16 cellular contexts compared by ENCODE assay signal in genomic region chr11:67441082-67441683, GRCh38. TPM values are rescaled to one million over a fixed set of nuclear protein-coding genes. Genes with fewer than 3 reads are reported as not detected.
A peak's percentile ranks its signal among the peaks of the same experiment; 100 is the strongest.
DNase-seq lines count a peak whose midpoint lies in the region; ATAC-seq and TF ChIP-seq lines count a peak whose summit lies in the region.
"Had no signal": no experiment of that assay in that cellular context is flagged by ENCODE, and none has a peak within 500 bp of the region (broad histone marks: within the 10 kb centered on the region; RNA-seq: fewer than 3 reads in every experiment).

No MANE protein-coding gene starts in this region.

- intact Hi-C loops in CD4-positive, alpha-beta memory T cell (cut with micrococcal nuclease): no loop called here

- peak overlapping the region; percentile 78 for H3K27ac ChIP-seq in CD4-positive, alpha-beta memory T cell (ENCODE audit: low read depth, low read length)
- H3K27ac ChIP-seq: testis had no signal

- TF ChIP-seq CTCF in mesothelial cell of epicardium (IDR thresholded peaks at IDR 0.05; ENCODE audit: unreplicated experiment): no peak

- peak overlapping the region; percentile 43 to 98 (median 92) for H3K27ac Mint-ChIP-seq in CD4-positive, alpha-beta memory T cell
- peak overlapping the region; percentile 97 for H3K27ac Mint-ChIP-seq in activated CD4-positive, alpha-beta memory T cell treated with anti-CD3 and anti-CD28 coated beads, Interleukin-2, amount 10 ng/mL, durations not matched to agents 7 days and 5 days
- H3K27ac Mint-ChIP-seq in mesothelial cell of epicardium: no peak overlapping the region

- POLR2A ChIA-PET in CD4-positive, alpha-beta memory T cell (lab: Charles Lee; ENCODE audit: partially characterized antibody): interaction anchor here (0.9 to 31.8 kb wide), 6 partner anchors 13 to 201 kb away, joined by 4 to 2262 read pairs (median 492); partner anchors contain the start of genes AIP, CABP4, CARNS1 and CORO1B
- POLR2A ChIA-PET in activated CD4-positive, alpha-beta memory T cell treated with anti-CD3 and anti-CD28 coated beads, Interleukin-2, amount 10 ng/mL, durations not matched to agents 7 days and 5 days (lab: Charles Lee): interaction anchor here (0.8 to 15.2 kb wide), 12 partner anchors 9 to 201 kb away, joined by 3 to 361 read pairs (median 6); partner anchors contain the start of genes AIP, CDK2AP2, PPP1CA and RPS6KB2

- no peak overlapping the region for H3K4me3 ChIP-seq in CD4-positive, alpha-beta memory T cell (ENCODE audit: low read length in 2 of 2)
- H3K4me3 ChIP-seq: sigmoid colon, SK-N-MC, testis had no signal

- H3K27me3 Mint-ChIP-seq in CD4-positive, alpha-beta memory T cell: no peaks in the 10 kb centered on the region
- no peaks in the 10 kb centered on the region for H3K27me3 Mint-ChIP-seq in activated CD4-positive, alpha-beta memory T cell treated with anti-CD3 and anti-CD28 coated beads, Interleukin-2, amount 10 ng/mL, durations not matched to agents 7 days and 5 days
- H3K27me3 Mint-ChIP-seq in mesothelial cell of epicardium (ENCODE audit: low read depth): no peaks in the 10 kb centered on the region

- peak overlapping the region in 3 of 8 donors; percentile 21 to 82 (median 55) for H3K4me3 Mint-ChIP-seq in CD4-positive, alpha-beta memory T cell
- peak overlapping the region; percentile 9 for H3K4me3 Mint-ChIP-seq in activated CD4-positive, alpha-beta memory T cell treated with anti-CD3 and anti-CD28 coated beads, Interleukin-2, amount 10 ng/mL, durations not matched to agents 7 days and 5 days
- H3K4me3 Mint-ChIP-seq in mesothelial cell of epicardium: peak overlapping the region; percentile 30

- H3K4me1 Mint-ChIP-seq in CD4-positive, alpha-beta memory T cell: peaks cover 49 to 87% (median 60%) of the 10 kb centered on the region in 4 donors
- H3K4me1 Mint-ChIP-seq in activated CD4-positive, alpha-beta memory T cell treated with anti-CD3 and anti-CD28 coated beads, Interleukin-2, amount 10 ng/mL, durations not matched to agents 7 days and 5 days: peaks cover 67% of the 10 kb centered on the region
- H3K4me1 Mint-ChIP-seq in mesothelial cell of epicardium: peaks cover 17% of the 10 kb centered on the region

- peaks cover 4 to 24% of the 10 kb centered on the region in 2 donors for H3K36me3 Mint-ChIP-seq in CD4-positive, alpha-beta memory T cell
- peaks cover 37% of the 10 kb centered on the region for H3K36me3 Mint-ChIP-seq in activated CD4-positive, alpha-beta memory T cell treated with anti-CD3 and anti-CD28 coated beads, Interleukin-2, amount 10 ng/mL, durations not matched to agents 7 days and 5 days (ENCODE audit: low read depth)
- no peaks in the 10 kb centered on the region for H3K36me3 Mint-ChIP-seq in mesothelial cell of epicardium

- H3K9me3 ChIP-seq in CD4-positive, alpha-beta memory T cell (ENCODE audit: control insufficient read depth in 1 of 2, low read length in 2 of 2): no peaks in the 10 kb centered on the region
- H3K9me3 ChIP-seq: sigmoid colon, testis had no signal

- TF ChIP-seq POLR2A in GM18505 (IDR thresholded peaks at IDR 0.05; ENCODE audit: borderline replicate concordance, extremely low read depth, insufficient read depth, insufficient read length): peak; percentile 40

- H3K27me3 ChIP-seq in CD4-positive, alpha-beta memory T cell (ENCODE audit: insufficient read depth, low read length): no peaks in the 10 kb centered on the region
- H3K27me3 ChIP-seq: sigmoid colon, testis had no signal

- no peak for ATAC-seq in GM18505 (IDR thresholded peaks at IDR 0.05; ENCODE audit: unreplicated experiment)

- peak in 1 of 5 donors; percentile 26 for DNase-seq in CD4-positive, alpha-beta memory T cell
- DNase-seq in activated CD4-positive, alpha-beta memory T cell treated with anti-CD3 and anti-CD28 coated beads, Interleukin-2, amount 10 ng/mL, durations not matched to agents 7 days and 5 days: no peak
- DNase-seq in mesothelial cell of epicardium (ENCODE audit: low spot score in 2 of 2, unreplicated experiment in 2 of 2) (no peak), COLO668 (lab: John Stamatoyannopoulos, UW; ENCODE audit: unreplicated experiment) (no peak), NCI-H187 (lab: John Stamatoyannopoulos, UW) (no peak), NCI-H1092 treated with DMSO at 0.1 percent for 48 hours (lab: John Stamatoyannopoulos, UW) (no peak)
- DNase-seq: dermis blood vessel endothelial cell, DMS153, IMR-90, NCI-H2029, sigmoid colon, testis had no signal

- H3K36me3 ChIP-seq in CD4-positive, alpha-beta memory T cell (ENCODE audit: insufficient read depth, low read length): peaks cover 2% of the 10 kb centered on the region

- CTCF ChIA-PET in CD4-positive, alpha-beta memory T cell (lab: Charles Lee; ENCODE audit: partially characterized antibody): interaction anchor here (0.7 to 1.6 kb wide), 4 partner anchors 10 to 28 kb away, joined by 3 to 4 read pairs (median 3); partner anchors contain the start of gene TMEM134
- CTCF ChIA-PET in activated CD4-positive, alpha-beta memory T cell treated with anti-CD3 and anti-CD28 coated beads, Interleukin-2, amount 10 ng/mL, durations not matched to agents 7 days and 5 days (lab: Charles Lee): interaction anchor here (0.9 kb wide), 1 partner anchor 58 kb away, joined by 3 read pairs; no protein-coding TSS in a partner anchor

- peaks cover 69% of the 10 kb centered on the region for H3K4me1 ChIP-seq in CD4-positive, alpha-beta memory T cell (ENCODE audit: insufficient read depth, low read length)

- H3K9me3 Mint-ChIP-seq in CD4-positive, alpha-beta memory T cell: no peaks in the 10 kb centered on the region
- no peaks in the 10 kb centered on the region for H3K9me3 Mint-ChIP-seq in activated CD4-positive, alpha-beta memory T cell treated with anti-CD3 and anti-CD28 coated beads, Interleukin-2, amount 10 ng/mL, durations not matched to agents 7 days and 5 days
- H3K9me3 Mint-ChIP-seq in mesothelial cell of epicardium: no peaks in the 10 kb centered on the region

RNA-seq across cellular contexts. Expression of gene CORO1B, which starts 2.1 kb away (rescaled TPM):
- 10 to 100 TPM; 22.7 to 23.2 TPM for total RNA-seq in CD4-positive, alpha-beta memory T cell
- 10 to 100 TPM; 79.1 to 92.2 TPM for polyA plus RNA-seq in CD4-positive, alpha-beta memory T cell
- 100 to 1,000 TPM; 192 to 196 TPM for total RNA-seq in activated CD4-positive, alpha-beta memory T cell treated with anti-CD3 and anti-CD28 coated beads, Interleukin-2, amount 10 ng/mL, durations not matched to agents 7 days and 5 days
- total RNA-seq in mesothelial cell of epicardium: 70.2 to 75.7 TPM (median 71.7 TPM) in 3 replicates

RNA-seq across cellular contexts. Expression of gene PTPRCAP, which starts 3.7 kb away (rescaled TPM):
- total RNA-seq in CD4-positive, alpha-beta memory T cell: 100 to 1,000 TPM; 208 to 228 TPM
- polyA plus RNA-seq in CD4-positive, alpha-beta memory T cell: 100 to 1,000 TPM; 613 TPM
- total RNA-seq in activated CD4-positive, alpha-beta memory T cell treated with anti-CD3 and anti-CD28 coated beads, Interleukin-2, amount 10 ng/mL, durations not matched to agents 7 days and 5 days: 100 to 1,000 TPM; 398 to 401 TPM
- 1.4 to 1.8 TPM (median 1.6 TPM) in 3 replicates for total RNA-seq in mesothelial cell of epicardium
- total RNA-seq: frontal cortex, IMR-90 had no signal

RNA-seq across cellular contexts. Expression of gene GPR152, which starts 11.3 kb away (rescaled TPM):
- total RNA-seq in CD4-positive, alpha-beta memory T cell: not detected
- polyA plus RNA-seq in CD4-positive, alpha-beta memory T cell: 1 to 10 TPM in 1 of 2 donors, under 1 TPM in 1; 0.35 to 1.7 TPM
- not detected for total RNA-seq in activated CD4-positive, alpha-beta memory T cell treated with anti-CD3 and anti-CD28 coated beads, Interleukin-2, amount 10 ng/mL, durations not matched to agents 7 days and 5 days
- total RNA-seq in mesothelial cell of epicardium: 0.16 TPM in 1 of 3 replicates, not detected in the others
- total RNA-seq: frontal cortex, IMR-90, myocyte, sigmoid colon, testis had no signal
- polyA plus RNA-seq: IMR-90, sigmoid colon had no signal

RNA-seq across cellular contexts. Expression of gene RPS6KB2, which starts 12.9 kb away (rescaled TPM):
- total RNA-seq in CD4-positive, alpha-beta memory T cell: 10 to 100 TPM; 78.1 to 79.9 TPM
- 10 to 100 TPM; 55.2 to 58.3 TPM for polyA plus RNA-seq in CD4-positive, alpha-beta memory T cell
- 10 to 100 TPM; 56.9 to 57.1 TPM for total RNA-seq in activated CD4-positive, alpha-beta memory T cell treated with anti-CD3 and anti-CD28 coated beads, Interleukin-2, amount 10 ng/mL, durations not matched to agents 7 days and 5 days
- total RNA-seq in mesothelial cell of epicardium: 59.7 to 63.1 TPM (median 62.2 TPM) in 3 replicates

RNA-seq across cellular contexts. Expression of gene CABP4, which starts 14.0 kb away (rescaled TPM):
- total RNA-seq in CD4-positive, alpha-beta memory T cell: 1 to 10 TPM; 1.4 to 2.3 TPM
- under 1 TPM; 0.27 to 0.84 TPM for polyA plus RNA-seq in CD4-positive, alpha-beta memory T cell
- 1 to 10 TPM; 2.3 to 3.3 TPM for total RNA-seq in activated CD4-positive, alpha-beta memory T cell treated with anti-CD3 and anti-CD28 coated beads, Interleukin-2, amount 10 ng/mL, durations not matched to agents 7 days and 5 days
- 0.29 to 0.43 TPM (median 0.33 TPM) in 3 replicates for total RNA-seq in mesothelial cell of epicardium
- total RNA-seq: frontal cortex, IMR-90 had no signal
- polyA plus RNA-seq: IMR-90 had no signal

Comparison
In these comparisons a context has a peak if more than half of its experiments do, and no peak if none do; other contexts are left out.
1. RNA of gene PTPRCAP, which starts 3.7 kb away (total RNA-seq): 398 to 401 TPM in activated CD4-positive, alpha-beta memory T cell treated with anti-CD3 and anti-CD28 coated beads, Interleukin-2, amount 10 ng/mL, durations not matched to agents 7 days and 5 days and 208 to 228 TPM in CD4-positive, alpha-beta memory T cell; 1.4 to 1.8 TPM in mesothelial cell of epicardium; every median in the first group is over 10 times any median in the second.